ENCODE assay signal across 17 cellular contexts in genomic region chr5:72464071-72464470, GRCh38. TPM values are rescaled to one million over a fixed set of nuclear protein-coding genes. Genes with fewer than 3 reads are reported as not detected.
"Had no signal": no experiment of that assay in that cellular context is flagged by ENCODE, and none has a peak within 500 bp of the region (broad histone marks: within the 10 kb centered on the region; RNA-seq: fewer than 3 reads in every experiment).

No MANE protein-coding gene starts in this region.

- H3K27ac ChIP-seq: tibial nerve had no signal

- H3K4me3 ChIP-seq: lower lobe of right lung, sigmoid colon, tibial nerve had no signal

- H3K36me3 ChIP-seq: lower lobe of right lung, sigmoid colon, tibial nerve had no signal

- H3K27me3 ChIP-seq: sigmoid colon, tibial nerve had no signal

- DNase-seq: activated CD4-positive, alpha-beta T cell treated with anti-CD3 and anti-CD28 coated beads for 4 hours; activated CD8-positive, alpha-beta T cell treated with anti-CD3 and anti-CD28 coated beads for 36 hours; activated effector memory CD4-positive, alpha-beta T cell treated with Interleukin-2 at 50 U/mL for 16 hours; activated naive CD4-positive, alpha-beta T cell treated with anti-CD3 and anti-CD28 coated beads, Interleukin-2, amount 50 U/mL, for 16 hours; activated T-cell treated with anti-CD3 and anti-CD28 coated beads, Interleukin-2, amount 50 U/mL, for 4 hours; central memory CD4-positive, alpha-beta T cell; cortex of kidney; effector CD8-positive, alpha-beta T cell; lower lobe of right lung; sigmoid colon; stimulated activated CD4-positive, alpha-beta T cell treated with anti-CD3 and anti-CD28 coated beads, Interleukin-12 subunit alpha, Interleukin-12 subunit beta, amount 100 ng/mL, for 4 hours; stimulated activated CD4-positive, alpha-beta T cell treated with anti-CD3 and anti-CD28 coated beads, Interleukin-2, amount 100 ng/mL, for 24 hours; T-helper 2 cell had no signal

- H3K9me3 ChIP-seq: lower lobe of right lung, sigmoid colon, tibial nerve had no signal

RNA-seq across cellular contexts. Expression of gene ZNF366, which starts 43.1 kb away (rescaled TPM):
- total RNA-seq: activated CD8-positive, alpha-beta T cell treated with anti-CD3 and anti-CD28 coated beads for 36 hours; activated T-cell treated with anti-CD3 and anti-CD28 coated beads, Interleukin-2, amount 50 U/mL, for 4 hours; astrocyte; mesothelial cell of epicardium; WTC11 had no signal
